ENCODE assay signal across 15 cellular contexts in the genomic region with DNA sequence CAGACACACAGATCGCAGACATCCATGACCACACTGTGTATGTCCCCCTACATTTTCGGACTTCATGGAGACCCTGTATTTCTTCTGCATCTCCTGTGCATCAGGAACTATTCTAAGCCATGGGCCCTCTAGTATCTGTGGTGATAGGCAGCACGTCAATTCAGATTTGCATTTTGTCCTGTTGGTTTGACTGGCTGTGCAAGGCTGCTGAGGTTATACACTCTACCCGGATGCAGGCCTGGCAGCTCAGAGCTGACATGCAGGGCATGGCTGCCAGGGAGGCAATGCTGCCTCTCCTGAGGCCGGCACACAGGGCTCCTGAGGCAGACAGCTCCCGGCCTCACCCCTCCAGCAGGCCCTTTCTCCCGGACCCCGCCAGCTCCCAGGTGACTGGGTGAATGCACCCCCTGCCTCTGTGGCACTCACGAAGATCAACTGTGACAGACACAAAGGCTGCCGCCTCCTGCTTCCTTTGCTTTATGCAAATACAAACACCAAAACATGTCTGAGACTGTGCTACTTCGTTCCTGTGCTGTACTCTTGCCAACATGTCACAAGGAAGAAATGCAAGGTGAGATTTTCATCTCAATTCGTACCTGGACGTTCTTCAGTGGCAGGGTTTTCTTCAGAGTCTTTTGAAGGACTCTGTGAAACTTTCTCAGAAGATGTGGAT. TPM values are rescaled to one million over a fixed set of nuclear protein-coding genes. Genes with fewer than 3 reads are reported as not detected.
A peak's percentile ranks its signal among the peaks of the same experiment; 100 is the strongest.
DNase-seq lines count a peak whose midpoint lies in the region; ATAC-seq and TF ChIP-seq lines count a peak whose summit lies in the region.
"Had no signal": no experiment of that assay in that cellular context is flagged by ENCODE, and none has a peak within 500 bp of the region (broad histone marks: within the 10 kb centered on the region; RNA-seq: fewer than 3 reads in every experiment).

No MANE protein-coding gene starts in this region.

- H3K9me3 Mint-ChIP-seq in endodermal cell = no peaks in the 10 kb centered on the region
- H3K9me3 Mint-ChIP-seq: CD4-positive, CD25-positive, alpha-beta regulatory T cell; HFFc6 had no signal

- DNase-seq in NCI-H526 treated with DMSO at 0.1 percent for 48 hours (lab: John Stamatoyannopoulos, UW) = peak; percentile 21
- peak; percentile 39 for DNase-seq in endodermal cell
- no peak for DNase-seq in central memory CD4-positive, alpha-beta T cell
- no peak for DNase-seq in ascending aorta (ENCODE audit: low spot score in 2 of 2)
- DNase-seq: ACHN; CD4-positive, CD25-positive, alpha-beta regulatory T cell; DMS53; GF-D8; HCEC 1CT; HFFc6 had no signal

- H3K4me1 ChIP-seq in endodermal cell (ENCODE audit: control insufficient read depth, insufficient read depth, low read length) (no peaks in the 10 kb centered on the region), ascending aorta (no peaks in the 10 kb centered on the region)
- H3K4me1 ChIP-seq: BLaER1 treated with 17β-estradiol and CSF1 and Interleukin-3, amounts not matched to agents 10 nM and 100 nM had no signal

- intact Hi-C loops in ascending aorta (cut with DNase I) = no loop called here

- H3K27ac ChIP-seq in endodermal cell (ENCODE audit: low read depth, low read length) (no peak overlapping the region), ascending aorta (no peak overlapping the region)
- H3K27ac ChIP-seq: BLaER1 treated with 17β-estradiol and CSF1 and Interleukin-3, amounts not matched to agents 10 nM and 100 nM had no signal

- H3K27ac Mint-ChIP-seq in endodermal cell = no peak overlapping the region
- H3K27ac Mint-ChIP-seq: HFFc6 had no signal

- H3K27me3 ChIP-seq in endodermal cell (ENCODE audit: control insufficient read depth, insufficient read depth, low read length, poor library complexity, severe bottlenecking) (no peaks in the 10 kb centered on the region), ascending aorta (no peaks in the 10 kb centered on the region)
- H3K27me3 ChIP-seq: BLaER1 treated with 17β-estradiol and CSF1 and Interleukin-3, amounts not matched to agents 10 nM and 100 nM had no signal

- peaks cover 20% of the 10 kb centered on the region for H3K36me3 Mint-ChIP-seq in endodermal cell (ENCODE audit: low read depth)

- no peaks in the 10 kb centered on the region for H3K27me3 Mint-ChIP-seq in endodermal cell (ENCODE audit: insufficient read depth)
- H3K27me3 Mint-ChIP-seq: CD4-positive, CD25-positive, alpha-beta regulatory T cell had no signal

- H3K4me3 Mint-ChIP-seq in endodermal cell = no peak overlapping the region
- H3K4me3 Mint-ChIP-seq: CD4-positive, CD25-positive, alpha-beta regulatory T cell; HFFc6 had no signal

- 89 to 96% methylated on average over 10 to 13 of the region's 13 CpGs for WGBS in endodermal cell (ENCODE audit: insufficient coverage in 1 of 2, insufficient read length in 1 of 2), 2 experiments

- H3K9ac ChIP-seq in endodermal cell (ENCODE audit: extremely low read depth, low read length, poor library complexity, severe bottlenecking) = no peak overlapping the region
- H3K9ac ChIP-seq: BLaER1 treated with 17β-estradiol and CSF1 and Interleukin-3, amounts not matched to agents 10 nM and 100 nM had no signal

- H3K4me1 Mint-ChIP-seq in endodermal cell = no peaks in the 10 kb centered on the region

- H3K36me3 ChIP-seq in endodermal cell (ENCODE audit: control insufficient read depth, insufficient read depth, low read length) (peaks cover 7% of the 10 kb centered on the region), ascending aorta (peaks cover 17 to 24% of the 10 kb centered on the region in 2 donors)

- TF ChIP-seq CTCF in endodermal cell (conservative IDR thresholded peaks at IDR 0.05) (no peak), ascending aorta (IDR thresholded peaks at IDR 0.05) (no peak)

- ATAC-seq in HG02798 (IDR thresholded peaks at IDR 0.05; ENCODE audit: poor library complexity, unreplicated experiment) (peak; percentile 40), HG02759 (IDR thresholded peaks at IDR 0.05; ENCODE audit: unreplicated experiment) (no peak), HG02973 (IDR thresholded peaks at IDR 0.05; ENCODE audit: unreplicated experiment) (no peak)

- H3K4me3 ChIP-seq in endodermal cell (ENCODE audit: low read length) = no peak overlapping the region
- H3K4me3 ChIP-seq in ascending aorta = no peak overlapping the region
- H3K4me3 ChIP-seq: BLaER1 treated with 17β-estradiol and CSF1 and Interleukin-3, amounts not matched to agents 10 nM and 100 nM had no signal

- H3K9me3 ChIP-seq in endodermal cell (ENCODE audit: control insufficient read depth, low read length) (no peaks in the 10 kb centered on the region), ascending aorta (no peaks in the 10 kb centered on the region)
- H3K9me3 ChIP-seq: BLaER1 treated with 17β-estradiol and CSF1 and Interleukin-3, amounts not matched to agents 10 nM and 100 nM had no signal

RNA-seq across cellular contexts. Expression of a gene that starts 51.0 kb away (rescaled TPM):
- total RNA-seq in endodermal cell (1 to 10 TPM; 1.8 to 6.0 TPM), ascending aorta (not detected)
- polyA plus RNA-seq in endodermal cell (2013, experiment 1 of 2) = 18.1 TPM
- polyA plus RNA-seq in endodermal cell (2013, experiment 2 of 2) = 14.0 TPM
- total RNA-seq: HT-29 had no signal

Comparison
In these comparisons a context has a peak if more than half of its experiments do, and no peak if none do; other contexts are left out.
1. DNase-seq: peak in NCI-H526 treated with DMSO at 0.1 percent for 48 hours (single experiment) and endodermal cell (single experiment); none in central memory CD4-positive, alpha-beta T cell (single experiment) and ascending aorta (0 of 2).